Comparison of ENCODE assay signal across 1 cellular context in the genomic region with DNA sequence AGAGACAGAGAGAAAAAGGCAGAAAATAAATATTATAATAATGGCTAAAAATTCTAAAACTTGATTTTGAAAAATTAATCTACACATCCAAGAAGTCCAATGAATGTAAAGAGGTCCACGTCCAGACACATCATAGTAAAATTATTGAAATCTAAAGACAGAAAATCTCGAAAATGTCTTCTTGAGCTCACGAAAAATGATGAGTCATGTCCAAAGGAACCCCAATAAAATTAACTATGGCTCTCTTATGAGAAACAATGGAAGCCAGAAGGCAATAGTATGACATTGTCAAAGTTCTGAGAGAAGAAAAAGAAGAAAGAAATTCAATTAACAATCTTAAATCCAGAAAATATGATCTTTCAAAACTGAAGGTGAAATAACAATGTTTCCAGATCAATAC.
TF ChIP-seq lines count a peak whose summit lies in the region.

No MANE protein-coding gene starts in this region.

TF ChIP-seq in GM23338, 12 proteins besides CTCF, POLR2A, EP300 and RAD21 (continued from another document):
- TF ChIP-seq, protein P1, sequence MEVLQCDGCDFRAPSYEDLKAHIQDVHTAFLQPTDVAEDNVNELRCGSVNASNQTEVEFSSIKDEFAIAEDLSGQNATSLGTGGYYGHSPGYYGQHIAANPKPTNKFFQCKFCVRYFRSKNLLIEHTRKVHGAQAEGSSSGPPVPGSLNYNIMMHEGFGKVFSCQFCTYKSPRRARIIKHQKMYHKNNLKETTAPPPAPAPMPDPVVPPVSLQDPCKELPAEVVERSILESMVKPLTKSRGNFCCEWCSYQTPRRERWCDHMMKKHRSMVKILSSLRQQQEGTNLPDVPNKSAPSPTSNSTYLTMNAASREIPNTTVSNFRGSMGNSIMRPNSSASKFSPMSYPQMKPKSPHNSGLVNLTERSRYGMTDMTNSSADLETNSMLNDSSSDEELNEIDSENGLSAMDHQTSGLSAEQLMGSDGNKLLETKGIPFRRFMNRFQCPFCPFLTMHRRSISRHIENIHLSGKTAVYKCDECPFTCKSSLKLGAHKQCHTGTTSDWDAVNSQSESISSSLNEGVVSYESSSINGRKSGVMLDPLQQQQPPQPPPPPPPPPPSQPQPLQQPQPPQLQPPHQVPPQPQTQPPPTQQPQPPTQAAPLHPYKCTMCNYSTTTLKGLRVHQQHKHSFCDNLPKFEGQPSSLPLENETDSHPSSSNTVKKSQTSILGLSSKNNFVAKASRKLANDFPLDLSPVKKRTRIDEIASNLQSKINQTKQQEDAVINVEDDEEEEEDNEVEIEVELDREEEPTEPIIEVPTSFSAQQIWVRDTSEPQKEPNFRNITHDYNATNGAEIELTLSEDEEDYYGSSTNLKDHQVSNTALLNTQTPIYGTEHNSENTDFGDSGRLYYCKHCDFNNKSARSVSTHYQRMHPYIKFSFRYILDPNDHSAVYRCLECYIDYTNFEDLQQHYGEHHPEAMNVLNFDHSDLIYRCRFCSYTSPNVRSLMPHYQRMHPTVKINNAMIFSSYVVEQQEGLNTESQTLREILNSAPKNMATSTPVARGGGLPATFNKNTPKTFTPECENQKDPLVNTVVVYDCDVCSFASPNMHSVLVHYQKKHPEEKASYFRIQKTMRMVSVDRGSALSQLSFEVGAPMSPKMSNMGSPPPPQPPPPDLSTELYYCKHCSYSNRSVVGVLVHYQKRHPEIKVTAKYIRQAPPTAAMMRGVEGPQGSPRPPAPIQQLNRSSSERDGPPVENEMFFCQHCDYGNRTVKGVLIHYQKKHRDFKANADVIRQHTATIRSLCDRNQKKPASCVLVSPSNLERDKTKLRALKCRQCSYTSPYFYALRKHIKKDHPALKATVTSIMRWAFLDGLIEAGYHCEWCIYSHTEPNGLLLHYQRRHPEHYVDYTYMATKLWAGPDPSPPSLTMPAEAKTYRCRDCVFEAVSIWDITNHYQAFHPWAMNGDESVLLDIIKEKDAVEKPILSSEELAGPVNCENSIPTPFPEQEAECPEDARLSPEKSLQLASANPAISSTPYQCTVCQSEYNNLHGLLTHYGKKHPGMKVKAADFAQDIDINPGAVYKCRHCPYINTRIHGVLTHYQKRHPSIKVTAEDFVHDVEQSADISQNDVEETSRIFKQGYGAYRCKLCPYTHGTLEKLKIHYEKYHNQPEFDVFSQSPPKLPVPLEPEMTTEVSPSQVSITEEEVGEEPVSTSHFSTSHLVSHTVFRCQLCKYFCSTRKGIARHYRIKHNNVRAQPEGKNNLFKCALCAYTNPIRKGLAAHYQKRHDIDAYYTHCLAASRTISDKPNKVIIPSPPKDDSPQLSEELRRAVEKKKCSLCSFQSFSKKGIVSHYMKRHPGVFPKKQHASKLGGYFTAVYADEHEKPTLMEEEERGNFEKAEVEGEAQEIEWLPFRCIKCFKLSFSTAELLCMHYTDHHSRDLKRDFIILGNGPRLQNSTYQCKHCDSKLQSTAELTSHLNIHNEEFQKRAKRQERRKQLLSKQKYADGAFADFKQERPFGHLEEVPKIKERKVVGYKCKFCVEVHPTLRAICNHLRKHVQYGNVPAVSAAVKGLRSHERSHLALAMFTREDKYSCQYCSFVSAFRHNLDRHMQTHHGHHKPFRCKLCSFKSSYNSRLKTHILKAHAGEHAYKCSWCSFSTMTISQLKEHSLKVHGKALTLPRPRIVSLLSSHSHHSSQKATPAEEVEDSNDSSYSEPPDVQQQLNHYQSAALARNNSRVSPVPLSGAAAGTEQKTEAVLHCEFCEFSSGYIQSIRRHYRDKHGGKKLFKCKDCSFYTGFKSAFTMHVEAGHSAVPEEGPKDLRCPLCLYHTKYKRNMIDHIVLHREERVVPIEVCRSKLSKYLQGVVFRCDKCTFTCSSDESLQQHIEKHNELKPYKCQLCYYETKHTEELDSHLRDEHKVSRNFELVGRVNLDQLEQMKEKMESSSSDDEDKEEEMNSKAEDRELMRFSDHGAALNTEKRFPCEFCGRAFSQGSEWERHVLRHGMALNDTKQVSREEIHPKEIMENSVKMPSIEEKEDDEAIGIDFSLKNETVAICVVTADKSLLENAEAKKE (CRISPR knock-in tag; IDR thresholded peaks at IDR 0.05): no peak
